In the genomic region with DNA sequence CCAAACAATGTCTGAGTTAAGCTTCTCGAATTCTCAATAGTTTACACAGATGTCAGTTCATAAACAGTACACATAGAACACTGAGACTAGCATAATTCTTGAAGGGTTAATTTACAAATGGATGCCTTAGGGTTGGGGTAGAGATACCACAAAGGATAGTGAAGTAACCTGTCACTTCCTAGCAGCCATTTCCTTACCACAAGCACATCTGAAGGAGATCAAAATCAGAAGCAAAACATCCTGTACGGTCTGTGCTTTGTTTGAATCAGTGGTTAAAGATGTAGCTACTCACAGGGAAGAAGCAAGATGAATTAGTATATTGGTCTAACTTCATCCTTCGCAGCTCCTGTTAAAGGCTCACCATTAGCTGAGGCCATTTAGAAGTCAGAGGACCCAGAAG, we compare ENCODE assay signal across 2 cellular contexts.
TF ChIP-seq lines count a peak whose summit lies in the region.

No MANE protein-coding gene starts in this region.

TF ChIP-seq in SK-N-SH, 30 proteins besides CTCF, POLR2A, EP300 and RAD21 (continued from another document):
- TF ChIP-seq, protein P1, sequence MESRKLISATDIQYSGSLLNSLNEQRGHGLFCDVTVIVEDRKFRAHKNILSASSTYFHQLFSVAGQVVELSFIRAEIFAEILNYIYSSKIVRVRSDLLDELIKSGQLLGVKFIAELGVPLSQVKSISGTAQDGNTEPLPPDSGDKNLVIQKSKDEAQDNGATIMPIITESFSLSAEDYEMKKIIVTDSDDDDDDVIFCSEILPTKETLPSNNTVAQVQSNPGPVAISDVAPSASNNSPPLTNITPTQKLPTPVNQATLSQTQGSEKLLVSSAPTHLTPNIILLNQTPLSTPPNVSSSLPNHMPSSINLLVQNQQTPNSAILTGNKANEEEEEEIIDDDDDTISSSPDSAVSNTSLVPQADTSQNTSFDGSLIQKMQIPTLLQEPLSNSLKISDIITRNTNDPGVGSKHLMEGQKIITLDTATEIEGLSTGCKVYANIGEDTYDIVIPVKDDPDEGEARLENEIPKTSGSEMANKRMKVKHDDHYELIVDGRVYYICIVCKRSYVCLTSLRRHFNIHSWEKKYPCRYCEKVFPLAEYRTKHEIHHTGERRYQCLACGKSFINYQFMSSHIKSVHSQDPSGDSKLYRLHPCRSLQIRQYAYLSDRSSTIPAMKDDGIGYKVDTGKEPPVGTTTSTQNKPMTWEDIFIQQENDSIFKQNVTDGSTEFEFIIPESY (IDR thresholded peaks at IDR 0.05; ENCODE audit: borderline replicate concordance, low read depth) = no peak
- TF ChIP-seq RCOR1 (IDR thresholded peaks at IDR 0.05; ENCODE audit: low read length) (no peak), RFX5 (IDR thresholded peaks at IDR 0.05; ENCODE audit: low read length) (no peak), JUND (IDR thresholded peaks at IDR 0.05) (peak; percentile 44; the same call in 1 of the 2 replicates), TEAD4 (IDR thresholded peaks at IDR 0.05; ENCODE audit: borderline replicate concordance, insufficient read depth) (no peak), POLR2AphosphoS5 (IDR thresholded peaks at IDR 0.05; ENCODE audit: low read depth, low read length) (0 out of 2 replicates have a peak, but pooled peaks have one; percentile 20), GABPA (IDR thresholded peaks at IDR 0.05; ENCODE audit: low read depth) (no peak), NFIC (IDR thresholded peaks at IDR 0.05; ENCODE audit: borderline replicate concordance) (peak; percentile 30; the same call in 1 of the 2 replicates), MXI1 (IDR thresholded peaks at IDR 0.05; ENCODE audit: low read depth, low read length) (no peak), TCF12 (IDR thresholded peaks at IDR 0.05) (peak; percentile 82), TAF1 (IDR thresholded peaks at IDR 0.05; ENCODE audit: borderline replicate concordance, low read depth, low read length) (no peak), YY1 (IDR thresholded peaks at IDR 0.05; ENCODE audit: low read depth) (peak; percentile 25; the same call in 1 of the 2 replicates)
- TF ChIP-seq, protein P2, sequence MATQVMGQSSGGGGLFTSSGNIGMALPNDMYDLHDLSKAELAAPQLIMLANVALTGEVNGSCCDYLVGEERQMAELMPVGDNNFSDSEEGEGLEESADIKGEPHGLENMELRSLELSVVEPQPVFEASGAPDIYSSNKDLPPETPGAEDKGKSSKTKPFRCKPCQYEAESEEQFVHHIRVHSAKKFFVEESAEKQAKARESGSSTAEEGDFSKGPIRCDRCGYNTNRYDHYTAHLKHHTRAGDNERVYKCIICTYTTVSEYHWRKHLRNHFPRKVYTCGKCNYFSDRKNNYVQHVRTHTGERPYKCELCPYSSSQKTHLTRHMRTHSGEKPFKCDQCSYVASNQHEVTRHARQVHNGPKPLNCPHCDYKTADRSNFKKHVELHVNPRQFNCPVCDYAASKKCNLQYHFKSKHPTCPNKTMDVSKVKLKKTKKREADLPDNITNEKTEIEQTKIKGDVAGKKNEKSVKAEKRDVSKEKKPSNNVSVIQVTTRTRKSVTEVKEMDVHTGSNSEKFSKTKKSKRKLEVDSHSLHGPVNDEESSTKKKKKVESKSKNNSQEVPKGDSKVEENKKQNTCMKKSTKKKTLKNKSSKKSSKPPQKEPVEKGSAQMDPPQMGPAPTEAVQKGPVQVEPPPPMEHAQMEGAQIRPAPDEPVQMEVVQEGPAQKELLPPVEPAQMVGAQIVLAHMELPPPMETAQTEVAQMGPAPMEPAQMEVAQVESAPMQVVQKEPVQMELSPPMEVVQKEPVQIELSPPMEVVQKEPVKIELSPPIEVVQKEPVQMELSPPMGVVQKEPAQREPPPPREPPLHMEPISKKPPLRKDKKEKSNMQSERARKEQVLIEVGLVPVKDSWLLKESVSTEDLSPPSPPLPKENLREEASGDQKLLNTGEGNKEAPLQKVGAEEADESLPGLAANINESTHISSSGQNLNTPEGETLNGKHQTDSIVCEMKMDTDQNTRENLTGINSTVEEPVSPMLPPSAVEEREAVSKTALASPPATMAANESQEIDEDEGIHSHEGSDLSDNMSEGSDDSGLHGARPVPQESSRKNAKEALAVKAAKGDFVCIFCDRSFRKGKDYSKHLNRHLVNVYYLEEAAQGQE (IDR thresholded peaks at IDR 0.05; ENCODE audit: low read depth, low read length) = no peak
- TF ChIP-seq, protein P3, sequence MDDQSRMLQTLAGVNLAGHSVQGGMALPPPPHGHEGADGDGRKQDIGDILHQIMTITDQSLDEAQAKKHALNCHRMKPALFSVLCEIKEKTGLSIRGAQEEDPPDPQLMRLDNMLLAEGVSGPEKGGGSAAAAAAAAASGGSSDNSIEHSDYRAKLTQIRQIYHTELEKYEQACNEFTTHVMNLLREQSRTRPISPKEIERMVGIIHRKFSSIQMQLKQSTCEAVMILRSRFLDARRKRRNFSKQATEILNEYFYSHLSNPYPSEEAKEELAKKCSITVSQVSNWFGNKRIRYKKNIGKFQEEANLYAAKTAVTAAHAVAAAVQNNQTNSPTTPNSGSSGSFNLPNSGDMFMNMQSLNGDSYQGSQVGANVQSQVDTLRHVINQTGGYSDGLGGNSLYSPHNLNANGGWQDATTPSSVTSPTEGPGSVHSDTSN (IDR thresholded peaks at IDR 0.05) = peak; percentile 69; the same call in 1 of the 2 replicates

TF ChIP-seq in SK-N-SH treated with all-trans-retinoic acid at 6 μM for 48 hours, 23 proteins besides CTCF, POLR2A, EP300 and RAD21 (continued from another document):
- TF ChIP-seq, protein P4, sequence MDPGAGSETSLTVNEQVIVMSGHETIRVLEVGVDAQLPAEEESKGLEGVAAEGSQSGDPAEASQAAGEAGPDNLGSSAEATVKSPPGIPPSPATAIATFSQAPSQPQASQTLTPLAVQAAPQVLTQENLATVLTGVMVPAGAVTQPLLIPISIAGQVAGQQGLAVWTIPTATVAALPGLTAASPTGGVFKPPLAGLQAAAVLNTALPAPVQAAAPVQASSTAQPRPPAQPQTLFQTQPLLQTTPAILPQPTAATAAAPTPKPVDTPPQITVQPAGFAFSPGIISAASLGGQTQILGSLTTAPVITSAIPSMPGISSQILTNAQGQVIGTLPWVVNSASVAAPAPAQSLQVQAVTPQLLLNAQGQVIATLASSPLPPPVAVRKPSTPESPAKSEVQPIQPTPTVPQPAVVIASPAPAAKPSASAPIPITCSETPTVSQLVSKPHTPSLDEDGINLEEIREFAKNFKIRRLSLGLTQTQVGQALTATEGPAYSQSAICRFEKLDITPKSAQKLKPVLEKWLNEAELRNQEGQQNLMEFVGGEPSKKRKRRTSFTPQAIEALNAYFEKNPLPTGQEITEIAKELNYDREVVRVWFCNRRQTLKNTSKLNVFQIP (CRISPR knock-in tag; IDR thresholded peaks at IDR 0.05; ENCODE audit: borderline replicate concordance, low read depth) = no peak
- TF ChIP-seq, protein P5, sequence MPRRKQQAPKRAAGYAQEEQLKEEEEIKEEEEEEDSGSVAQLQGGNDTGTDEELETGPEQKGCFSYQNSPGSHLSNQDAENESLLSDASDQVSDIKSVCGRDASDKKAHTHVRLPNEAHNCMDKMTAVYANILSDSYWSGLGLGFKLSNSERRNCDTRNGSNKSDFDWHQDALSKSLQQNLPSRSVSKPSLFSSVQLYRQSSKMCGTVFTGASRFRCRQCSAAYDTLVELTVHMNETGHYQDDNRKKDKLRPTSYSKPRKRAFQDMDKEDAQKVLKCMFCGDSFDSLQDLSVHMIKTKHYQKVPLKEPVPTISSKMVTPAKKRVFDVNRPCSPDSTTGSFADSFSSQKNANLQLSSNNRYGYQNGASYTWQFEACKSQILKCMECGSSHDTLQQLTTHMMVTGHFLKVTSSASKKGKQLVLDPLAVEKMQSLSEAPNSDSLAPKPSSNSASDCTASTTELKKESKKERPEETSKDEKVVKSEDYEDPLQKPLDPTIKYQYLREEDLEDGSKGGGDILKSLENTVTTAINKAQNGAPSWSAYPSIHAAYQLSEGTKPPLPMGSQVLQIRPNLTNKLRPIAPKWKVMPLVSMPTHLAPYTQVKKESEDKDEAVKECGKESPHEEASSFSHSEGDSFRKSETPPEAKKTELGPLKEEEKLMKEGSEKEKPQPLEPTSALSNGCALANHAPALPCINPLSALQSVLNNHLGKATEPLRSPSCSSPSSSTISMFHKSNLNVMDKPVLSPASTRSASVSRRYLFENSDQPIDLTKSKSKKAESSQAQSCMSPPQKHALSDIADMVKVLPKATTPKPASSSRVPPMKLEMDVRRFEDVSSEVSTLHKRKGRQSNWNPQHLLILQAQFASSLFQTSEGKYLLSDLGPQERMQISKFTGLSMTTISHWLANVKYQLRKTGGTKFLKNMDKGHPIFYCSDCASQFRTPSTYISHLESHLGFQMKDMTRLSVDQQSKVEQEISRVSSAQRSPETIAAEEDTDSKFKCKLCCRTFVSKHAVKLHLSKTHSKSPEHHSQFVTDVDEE (CRISPR knock-in tag; IDR thresholded peaks at IDR 0.05) = no peak
- TF ChIP-seq ARNTL (CRISPR knock-in tag; IDR thresholded peaks at IDR 0.05; ENCODE audit: borderline replicate concordance, low read depth) (no peak), SNAI2 (CRISPR knock-in tag; IDR thresholded peaks at IDR 0.05) (no peak)
- TF ChIP-seq, protein P6, sequence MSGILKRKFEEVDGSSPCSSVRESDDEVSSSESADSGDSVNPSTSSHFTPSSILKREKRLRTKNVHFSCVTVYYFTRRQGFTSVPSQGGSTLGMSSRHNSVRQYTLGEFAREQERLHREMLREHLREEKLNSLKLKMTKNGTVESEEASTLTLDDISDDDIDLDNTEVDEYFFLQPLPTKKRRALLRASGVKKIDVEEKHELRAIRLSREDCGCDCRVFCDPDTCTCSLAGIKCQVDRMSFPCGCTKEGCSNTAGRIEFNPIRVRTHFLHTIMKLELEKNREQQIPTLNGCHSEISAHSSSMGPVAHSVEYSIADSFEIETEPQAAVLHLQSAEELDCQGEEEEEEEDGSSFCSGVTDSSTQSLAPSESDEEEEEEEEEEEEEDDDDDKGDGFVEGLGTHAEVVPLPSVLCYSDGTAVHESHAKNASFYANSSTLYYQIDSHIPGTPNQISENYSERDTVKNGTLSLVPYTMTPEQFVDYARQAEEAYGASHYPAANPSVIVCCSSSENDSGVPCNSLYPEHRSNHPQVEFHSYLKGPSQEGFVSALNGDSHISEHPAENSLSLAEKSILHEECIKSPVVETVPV (CRISPR knock-in tag; IDR thresholded peaks at IDR 0.05) = no peak
